ENCODE assay signal across 8 cellular contexts in the genomic region with DNA sequence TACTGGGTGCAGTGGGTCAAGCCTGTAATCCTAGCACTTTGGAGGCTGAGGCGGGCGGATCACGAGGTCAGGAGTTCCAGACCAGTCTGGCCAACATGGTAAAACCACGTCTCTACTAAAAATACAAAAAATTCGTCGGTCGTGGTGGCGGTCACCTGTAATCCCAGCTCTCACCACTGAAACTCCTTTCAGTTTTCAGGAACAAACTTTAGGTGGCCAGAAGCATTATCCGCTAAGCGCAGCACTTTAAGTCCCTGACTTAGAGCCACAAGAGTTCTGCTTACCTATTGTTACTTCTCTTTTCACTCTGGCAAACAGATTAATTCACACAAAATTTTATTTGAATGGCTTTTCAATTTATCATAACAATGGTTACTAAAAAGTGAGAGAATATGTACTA. TPM values are rescaled to one million over a fixed set of nuclear protein-coding genes. Genes with fewer than 3 reads are reported as not detected.
A peak's percentile ranks its signal among the peaks of the same experiment; 100 is the strongest.
DNase-seq lines count a peak whose midpoint lies in the region; FAIRE-seq and TF ChIP-seq lines count a peak whose summit lies in the region.
"Not testable (repeated sequence)": the region's sequence is repeated elsewhere in the genome, so short reads cannot be mapped to it uniquely, and the experiment has no call there.

No MANE protein-coding gene starts in this region.

- not testable (repeated sequence) for H3K4me3 ChIP-seq in KMS-11 (IDR thresholded peaks at IDR 0.05; ENCODE audit: insufficient read depth, low read depth, low read length); choroid plexus epithelial cell (ENCODE audit: low read depth, low read length); kidney (ENCODE audit: low read length in 2 of 2)

- H3K36me3 Mint-ChIP-seq in progenitor cell of endocrine pancreas (ENCODE audit: insufficient read depth): peaks cover 10% of the 10 kb centered on the region

- not testable (repeated sequence) for H3K27me3 Mint-ChIP-seq in progenitor cell of endocrine pancreas

- DNase-seq in D721Med (ENCODE audit: insufficient read length, low spot score); GM12892 (ENCODE audit: insufficient read length); choroid plexus epithelial cell (ENCODE audit: low read depth); progenitor cell of endocrine pancreas (ENCODE audit: low spot score, unreplicated experiment): not testable (repeated sequence)
- DNase-seq in NCI-H82 (lab: John Stamatoyannopoulos, UW) (peak; percentile 17), kidney (peak; percentile 10)

- not testable (repeated sequence) for TF ChIP-seq CTCF in D721Med (IDR thresholded peaks at IDR 0.05; ENCODE audit: insufficient read depth, missing control alignments); KMS-11 (conservative IDR thresholded peaks at IDR 0.05; ENCODE audit: low read depth, low read length); kidney (IDR thresholded peaks at IDR 0.05; ENCODE audit: borderline replicate concordance, extremely low read depth, insufficient read depth)
- TF ChIP-seq CTCF in choroid plexus epithelial cell (conservative IDR thresholded peaks at IDR 0.05; ENCODE audit: low read depth, low read length) (peak; percentile 12), progenitor cell of endocrine pancreas (IDR thresholded peaks at IDR 0.05; ENCODE audit: unreplicated experiment) (peak; percentile 33)

- intact Hi-C loops in kidney (cut with DNase I): not testable (repeated sequence)

- not testable (repeated sequence) for TF ChIP-seq POLR2A in GM12892 (IDR thresholded peaks at IDR 0.05; ENCODE audit: low read depth, low read length)

- peaks cover 33% of the 10 kb centered on the region for H3K79me2 ChIP-seq in KMS-11 (ENCODE audit: insufficient read depth, low read depth)

- H3K4me1 Mint-ChIP-seq in progenitor cell of endocrine pancreas (ENCODE audit: low read depth): not testable (repeated sequence)

- H3K36me3 ChIP-seq in KMS-11 (ENCODE audit: insufficient read depth): not testable (repeated sequence)
- H3K36me3 ChIP-seq in kidney (ENCODE audit: control insufficient read depth in 1 of 2, insufficient read depth in 2 of 2, low read length in 2 of 2): peaks cover 9 to 25% of the 10 kb centered on the region in 2 donors

- not testable (repeated sequence) for H4K20me1 ChIP-seq in KMS-11 (ENCODE audit: insufficient read depth)

- H3K27me3 ChIP-seq in KMS-11 (ENCODE audit: insufficient read depth, low read depth): not testable (repeated sequence)

- H3K4me1 ChIP-seq in KMS-11 (ENCODE audit: low read depth, poor library complexity, severe bottlenecking) (peaks cover 24% of the 10 kb centered on the region), kidney (ENCODE audit: control insufficient read depth in 1 of 2, insufficient read depth in 1 of 2, low read depth in 1 of 2, low read length in 2 of 2) (peaks cover 7 to 12% of the 10 kb centered on the region in 2 donors)

- H3K27ac ChIP-seq in KMS-11; kidney (ENCODE audit: low read depth in 2 of 2, low read length in 2 of 2): not testable (repeated sequence)

- H3K4me3 Mint-ChIP-seq in progenitor cell of endocrine pancreas (ENCODE audit: low read depth): not testable (repeated sequence)

- FAIRE-seq in D721Med (lab: Jason Lieb, UNC): peak; percentile 76
- FAIRE-seq in GM12892 (lab: Jason Lieb, UNC): peak; percentile 33
- FAIRE-seq in TTC549 (lab: Jason Lieb, UNC): peak; percentile 79
- FAIRE-seq in kidney (lab: Jason Lieb, UNC): not testable (repeated sequence)

- H2AFZ ChIP-seq in KMS-11 (ENCODE audit: low read depth): not testable (repeated sequence)

- peak overlapping the region; percentile 12; the same call in 1 of the 2 replicates for H3K4me2 ChIP-seq in KMS-11

- not testable (repeated sequence) for H3K9me3 Mint-ChIP-seq in progenitor cell of endocrine pancreas (ENCODE audit: low read depth)

- H3K9ac ChIP-seq in KMS-11; kidney (ENCODE audit: low read length in 2 of 2): not testable (repeated sequence)

- H3K27ac Mint-ChIP-seq in progenitor cell of endocrine pancreas: not testable (repeated sequence)

- not testable (repeated sequence) for H3K9me3 ChIP-seq in kidney (ENCODE audit: control insufficient read depth in 1 of 2, low read length in 2 of 2)

RNA-seq across cellular contexts. Expression of a gene that starts 5.2 kb away (rescaled TPM):
- 20.8 TPM for polyA plus RNA-seq in GM12892 (2012; ENCODE audit: missing spikeins)
- total RNA-seq in kidney (10.8 TPM), progenitor cell of endocrine pancreas (11.6 and 12.4 TPM in 2 replicates)
- polyA plus RNA-seq in kidney (ENCODE audit: insufficient read depth, low read depth, low replicate concordance): 14.7 TPM

RNA-seq across cellular contexts. Expression of a gene that starts 5.4 kb away (rescaled TPM):
- polyA plus RNA-seq in GM12892 (2012; ENCODE audit: missing spikeins): 7.7 TPM
- 24.1 TPM for total RNA-seq in kidney
- polyA plus RNA-seq in kidney (ENCODE audit: insufficient read depth, low read depth, low replicate concordance): 5.6 TPM
- 25.4 and 28.3 TPM in 2 replicates for total RNA-seq in progenitor cell of endocrine pancreas

RNA-seq across cellular contexts. Expression of a gene that starts 53.8 kb away (rescaled TPM):
- polyA plus RNA-seq in GM12892 (2012; ENCODE audit: missing spikeins): 30.2 TPM
- total RNA-seq in kidney (23.9 TPM), progenitor cell of endocrine pancreas (31.9 and 36.5 TPM in 2 replicates)
- 23.3 TPM for polyA plus RNA-seq in kidney (ENCODE audit: insufficient read depth, low read depth, low replicate concordance)
